Comparison of ENCODE assay signal across 1 cellular context in genomic region chr7:107610353-107610752, GRCh38.
TF ChIP-seq lines count a peak whose summit lies in the region.

No MANE protein-coding gene starts in this region.

TF ChIP-seq in SK-N-SH treated with all-trans-retinoic acid at 6 μM for 48 hours, 23 proteins besides CTCF, POLR2A, EP300 and RAD21 (continued from another document):
- TF ChIP-seq TSHZ2 (CRISPR knock-in tag; IDR thresholded peaks at IDR 0.05) (peak; percentile 54; the same call in 1 of the 2 replicates), SNAI2 (CRISPR knock-in tag; IDR thresholded peaks at IDR 0.05) (no peak), OSR1 (CRISPR knock-in tag; IDR thresholded peaks at IDR 0.05) (no peak)
